27 cellular contexts compared by ENCODE assay signal in genomic region chr2:165281387-165281786, GRCh38. TPM values are rescaled to one million over a fixed set of nuclear protein-coding genes. Genes with fewer than 3 reads are reported as not detected.
"Had no signal": no experiment of that assay in that cellular context is flagged by ENCODE, and none has a peak within 500 bp of the region (broad histone marks: within the 10 kb centered on the region; RNA-seq: fewer than 3 reads in every experiment).

No MANE protein-coding gene starts in this region.

- H3K4me1 ChIP-seq: heart left ventricle, lower lobe of right lung, suprapubic skin, tibial artery had no signal

- H3K9me3 ChIP-seq: heart left ventricle, lower lobe of right lung, mucosa of descending colon, suprapubic skin, tibial artery had no signal

- DNase-seq: activated CD4-positive, alpha-beta T cell treated with anti-CD3 and anti-CD28 coated beads for 4 hours; activated CD4-positive, alpha-beta T cell treated with anti-CD3 and anti-CD28 coated beads, Interleukin-2, amount 50 U/mL, for 4 hours; activated CD8-positive, alpha-beta memory T cell treated with anti-CD3 and anti-CD28 coated beads, Interleukin-2, amount 50 U/mL, for 4 hours; activated gamma-delta T cell; activated naive CD4-positive, alpha-beta T cell treated with anti-CD3 and anti-CD28 coated beads, Interleukin-2, amount 10 ng/mL, durations not matched to agents 7 days and 5 days; activated naive CD8-positive, alpha-beta T cell treated with anti-CD3 and anti-CD28 coated beads, Interleukin-2, amount 10 ng/mL, durations not matched to agents 7 days and 5 days; activated T-cell treated with anti-CD3 and anti-CD28 coated beads, Interleukin-2, amount 50 U/mL, for 1 hour; central memory CD4-positive, alpha-beta T cell; foreskin fibroblast; heart left ventricle; hypothalamus; immature natural killer cell; lower lobe of right lung; mucosa of descending colon; posterior cingulate gyrus; right cardiac atrium; stimulated activated naive CD4-positive, alpha-beta T cell; T-helper 1 cell; tibial artery had no signal

- H3K36me3 ChIP-seq: heart left ventricle, lower lobe of right lung, suprapubic skin, tibial artery had no signal

- H3K27ac Mint-ChIP-seq: activated naive CD4-positive, alpha-beta T cell treated with anti-CD3 and anti-CD28 coated beads, Interleukin-2, amount 10 ng/mL, durations not matched to agents 7 days and 5 days; activated naive CD8-positive, alpha-beta T cell treated with anti-CD3 and anti-CD28 coated beads, Interleukin-2, amount 10 ng/mL, durations not matched to agents 7 days and 5 days; activated T-helper 1 cell treated with anti-CD3 and anti-CD28 coated beads, Interleukin-12 subunit alpha, Interleukin-12 subunit beta, Interleukin-2, Interleukin-4 antibody, amounts not matched to agents 30 ng/mL and 10 ng/mL and 1 ng/mL, durations not matched to agents 14 hours and 24 hours and 36 hours; natural killer cell treated with Interleukin-12 subunit alpha and Interleukin-12 subunit beta and Interleukin-15 and Interleukin-18, amount 100 ng/mL, for 72 hours; T-helper 2 cell treated with Interferon-gamma antibody and Interleukin-4, amounts not matched to agents 5 μg/mL and 100 μg/mL, for 36 hours had no signal

- FAIRE-seq: endothelial cell of umbilical vein had no signal

- H3K9me3 Mint-ChIP-seq: activated naive CD4-positive, alpha-beta T cell treated with anti-CD3 and anti-CD28 coated beads, Interleukin-2, amount 10 ng/mL, durations not matched to agents 7 days and 5 days; activated T-helper 1 cell treated with anti-CD3 and anti-CD28 coated beads, Interleukin-12 subunit alpha, Interleukin-12 subunit beta, Interleukin-2, Interleukin-4 antibody, amounts not matched to agents 30 ng/mL and 10 ng/mL and 1 ng/mL, durations not matched to agents 14 hours and 24 hours and 36 hours had no signal

- H3K27me3 Mint-ChIP-seq: activated naive CD4-positive, alpha-beta T cell treated with anti-CD3 and anti-CD28 coated beads, Interleukin-2, amount 10 ng/mL, durations not matched to agents 7 days and 5 days; activated naive CD8-positive, alpha-beta T cell treated with anti-CD3 and anti-CD28 coated beads, Interleukin-2, amount 10 ng/mL, durations not matched to agents 7 days and 5 days had no signal

- H3K4me3 ChIP-seq: heart left ventricle, lower lobe of right lung, mucosa of descending colon, suprapubic skin, tibial artery had no signal

- H3K4me1 Mint-ChIP-seq: immature natural killer cell had no signal

- H3K27ac ChIP-seq: heart left ventricle, lower lobe of right lung, suprapubic skin, tibial artery, VCaP had no signal

- H3K4me3 Mint-ChIP-seq: activated naive CD4-positive, alpha-beta T cell treated with anti-CD3 and anti-CD28 coated beads, Interleukin-2, amount 10 ng/mL, durations not matched to agents 7 days and 5 days; activated naive CD8-positive, alpha-beta T cell treated with anti-CD3 and anti-CD28 coated beads, Interleukin-2, amount 10 ng/mL, durations not matched to agents 7 days and 5 days; activated T-helper 1 cell treated with anti-CD3 and anti-CD28 coated beads, Interleukin-12 subunit alpha, Interleukin-12 subunit beta, Interleukin-2, Interleukin-4 antibody, amounts not matched to agents 30 ng/mL and 10 ng/mL and 1 ng/mL, durations not matched to agents 14 hours and 24 hours and 36 hours; immature natural killer cell; natural killer cell treated with Interleukin-12 subunit alpha and Interleukin-12 subunit beta and Interleukin-15 and Interleukin-18, amount 100 ng/mL, for 72 hours; T-helper 2 cell treated with Interferon-gamma antibody and Interleukin-4, amounts not matched to agents 5 μg/mL and 100 μg/mL, for 36 hours had no signal

- H3K27me3 ChIP-seq: heart left ventricle, suprapubic skin, tibial artery had no signal

- H3K36me3 Mint-ChIP-seq: activated naive CD4-positive, alpha-beta T cell treated with anti-CD3 and anti-CD28 coated beads, Interleukin-2, amount 10 ng/mL, durations not matched to agents 7 days and 5 days; immature natural killer cell; natural killer cell treated with Interleukin-12 subunit alpha and Interleukin-12 subunit beta and Interleukin-15 and Interleukin-18, amount 100 ng/mL, for 72 hours had no signal

- ATAC-seq: heart left ventricle, left lobe of liver, lower lobe of right lung, mucosa of descending colon, right cardiac atrium had no signal

RNA-seq across cellular contexts. Expression of gene SCN2A, which starts 42.2 kb away (rescaled TPM):
- total RNA-seq: activated CD8-positive, alpha-beta memory T cell treated with anti-CD3 and anti-CD28 coated beads for 36 hours; activated T-helper 1 cell treated with anti-CD3 and anti-CD28 coated beads, Interleukin-12 subunit alpha, Interleukin-12 subunit beta, Interleukin-2, Interleukin-4 antibody, amounts not matched to agents 30 ng/mL and 10 ng/mL and 1 ng/mL, durations not matched to agents 14 hours and 24 hours and 36 hours; endothelial cell of umbilical vein; natural killer cell treated with Interleukin-12 subunit alpha and Interleukin-12 subunit beta and Interleukin-15 and Interleukin-18, amount 100 ng/mL, for 72 hours had no signal
- polyA plus RNA-seq: endothelial cell of umbilical vein, immature natural killer cell had no signal
